Comparison of ENCODE assay signal across 1 cellular context in the genomic region with DNA sequence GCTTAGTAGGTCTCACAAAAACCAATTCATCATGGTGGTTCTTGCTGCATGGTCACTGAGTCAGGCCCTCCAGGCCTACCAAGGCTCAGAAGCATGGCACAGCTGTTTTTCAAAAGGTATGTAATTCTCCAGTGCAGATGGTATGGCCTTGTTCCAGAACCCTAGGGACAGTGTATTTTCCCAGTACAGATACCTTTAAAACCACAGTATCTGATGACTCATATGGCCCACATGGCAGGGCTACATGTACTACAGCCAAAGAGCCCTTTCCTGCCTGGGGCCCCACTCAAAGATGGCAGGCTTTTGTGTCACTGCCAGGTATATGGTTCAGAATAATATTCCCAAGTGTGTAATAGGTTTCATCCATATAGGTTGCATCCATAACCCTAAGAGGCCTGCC.
TF ChIP-seq lines count a peak whose summit lies in the region.

No MANE protein-coding gene starts in this region.

TF ChIP-seq in K562, 482 proteins besides CTCF, POLR2A, EP300 and RAD21 (continued from another document):
- TF ChIP-seq, protein P1, sequence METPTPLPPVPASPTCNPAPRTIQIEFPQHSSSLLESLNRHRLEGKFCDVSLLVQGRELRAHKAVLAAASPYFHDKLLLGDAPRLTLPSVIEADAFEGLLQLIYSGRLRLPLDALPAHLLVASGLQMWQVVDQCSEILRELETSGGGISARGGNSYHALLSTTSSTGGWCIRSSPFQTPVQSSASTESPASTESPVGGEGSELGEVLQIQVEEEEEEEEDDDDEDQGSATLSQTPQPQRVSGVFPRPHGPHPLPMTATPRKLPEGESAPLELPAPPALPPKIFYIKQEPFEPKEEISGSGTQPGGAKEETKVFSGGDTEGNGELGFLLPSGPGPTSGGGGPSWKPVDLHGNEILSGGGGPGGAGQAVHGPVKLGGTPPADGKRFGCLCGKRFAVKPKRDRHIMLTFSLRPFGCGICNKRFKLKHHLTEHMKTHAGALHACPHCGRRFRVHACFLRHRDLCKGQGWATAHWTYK (CRISPR knock-in tag; IDR thresholded peaks at IDR 0.05): 0 out of 2 replicates have a peak, but pooled peaks have one; percentile 13
- no peak for TF ChIP-seq BMI1 (IDR thresholded peaks at IDR 0.05; ENCODE audit: low read length)
- peak; percentile 36; the same call in 1 of the 2 replicates for TF ChIP-seq BACH1 (tag; IDR thresholded peaks at IDR 0.05)
- 0 out of 2 replicates have a peak, but pooled peaks have one; percentile 39 for TF ChIP-seq JUNB (CRISPR knock-in tag; conservative IDR thresholded peaks at IDR 0.05)
- peak; percentile 91 for TF ChIP-seq FOSL1 (tag; conservative IDR thresholded peaks at IDR 0.05)
- TF ChIP-seq, protein P2, sequence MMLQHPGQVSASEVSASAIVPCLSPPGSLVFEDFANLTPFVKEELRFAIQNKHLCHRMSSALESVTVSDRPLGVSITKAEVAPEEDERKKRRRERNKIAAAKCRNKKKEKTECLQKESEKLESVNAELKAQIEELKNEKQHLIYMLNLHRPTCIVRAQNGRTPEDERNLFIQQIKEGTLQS (IDR thresholded peaks at IDR 0.05): peak; percentile 78
- TF ChIP-seq, protein P2 (CRISPR knock-in tag; conservative IDR thresholded peaks at IDR 0.05): no peak
- TF ChIP-seq PCBP2 (IDR thresholded peaks at IDR 0.05; ENCODE audit: low read depth, low read length, poor library complexity, severe bottlenecking): no peak
- TF ChIP-seq, protein P3, sequence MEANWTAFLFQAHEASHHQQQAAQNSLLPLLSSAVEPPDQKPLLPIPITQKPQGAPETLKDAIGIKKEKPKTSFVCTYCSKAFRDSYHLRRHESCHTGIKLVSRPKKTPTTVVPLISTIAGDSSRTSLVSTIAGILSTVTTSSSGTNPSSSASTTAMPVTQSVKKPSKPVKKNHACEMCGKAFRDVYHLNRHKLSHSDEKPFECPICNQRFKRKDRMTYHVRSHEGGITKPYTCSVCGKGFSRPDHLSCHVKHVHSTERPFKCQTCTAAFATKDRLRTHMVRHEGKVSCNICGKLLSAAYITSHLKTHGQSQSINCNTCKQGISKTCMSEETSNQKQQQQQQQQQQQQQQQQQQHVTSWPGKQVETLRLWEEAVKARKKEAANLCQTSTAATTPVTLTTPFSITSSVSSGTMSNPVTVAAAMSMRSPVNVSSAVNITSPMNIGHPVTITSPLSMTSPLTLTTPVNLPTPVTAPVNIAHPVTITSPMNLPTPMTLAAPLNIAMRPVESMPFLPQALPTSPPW (CRISPR knock-in tag; IDR thresholded peaks at IDR 0.05): peak; percentile 26; the same call in 1 of the 2 replicates
- no peak for TF ChIP-seq ETV1 (tag; conservative IDR thresholded peaks at IDR 0.05; ENCODE audit: low read depth)
- TF ChIP-seq HNRNPUL1 (IDR thresholded peaks at IDR 0.05; ENCODE audit: low read length): no peak
- TF ChIP-seq, protein P4, sequence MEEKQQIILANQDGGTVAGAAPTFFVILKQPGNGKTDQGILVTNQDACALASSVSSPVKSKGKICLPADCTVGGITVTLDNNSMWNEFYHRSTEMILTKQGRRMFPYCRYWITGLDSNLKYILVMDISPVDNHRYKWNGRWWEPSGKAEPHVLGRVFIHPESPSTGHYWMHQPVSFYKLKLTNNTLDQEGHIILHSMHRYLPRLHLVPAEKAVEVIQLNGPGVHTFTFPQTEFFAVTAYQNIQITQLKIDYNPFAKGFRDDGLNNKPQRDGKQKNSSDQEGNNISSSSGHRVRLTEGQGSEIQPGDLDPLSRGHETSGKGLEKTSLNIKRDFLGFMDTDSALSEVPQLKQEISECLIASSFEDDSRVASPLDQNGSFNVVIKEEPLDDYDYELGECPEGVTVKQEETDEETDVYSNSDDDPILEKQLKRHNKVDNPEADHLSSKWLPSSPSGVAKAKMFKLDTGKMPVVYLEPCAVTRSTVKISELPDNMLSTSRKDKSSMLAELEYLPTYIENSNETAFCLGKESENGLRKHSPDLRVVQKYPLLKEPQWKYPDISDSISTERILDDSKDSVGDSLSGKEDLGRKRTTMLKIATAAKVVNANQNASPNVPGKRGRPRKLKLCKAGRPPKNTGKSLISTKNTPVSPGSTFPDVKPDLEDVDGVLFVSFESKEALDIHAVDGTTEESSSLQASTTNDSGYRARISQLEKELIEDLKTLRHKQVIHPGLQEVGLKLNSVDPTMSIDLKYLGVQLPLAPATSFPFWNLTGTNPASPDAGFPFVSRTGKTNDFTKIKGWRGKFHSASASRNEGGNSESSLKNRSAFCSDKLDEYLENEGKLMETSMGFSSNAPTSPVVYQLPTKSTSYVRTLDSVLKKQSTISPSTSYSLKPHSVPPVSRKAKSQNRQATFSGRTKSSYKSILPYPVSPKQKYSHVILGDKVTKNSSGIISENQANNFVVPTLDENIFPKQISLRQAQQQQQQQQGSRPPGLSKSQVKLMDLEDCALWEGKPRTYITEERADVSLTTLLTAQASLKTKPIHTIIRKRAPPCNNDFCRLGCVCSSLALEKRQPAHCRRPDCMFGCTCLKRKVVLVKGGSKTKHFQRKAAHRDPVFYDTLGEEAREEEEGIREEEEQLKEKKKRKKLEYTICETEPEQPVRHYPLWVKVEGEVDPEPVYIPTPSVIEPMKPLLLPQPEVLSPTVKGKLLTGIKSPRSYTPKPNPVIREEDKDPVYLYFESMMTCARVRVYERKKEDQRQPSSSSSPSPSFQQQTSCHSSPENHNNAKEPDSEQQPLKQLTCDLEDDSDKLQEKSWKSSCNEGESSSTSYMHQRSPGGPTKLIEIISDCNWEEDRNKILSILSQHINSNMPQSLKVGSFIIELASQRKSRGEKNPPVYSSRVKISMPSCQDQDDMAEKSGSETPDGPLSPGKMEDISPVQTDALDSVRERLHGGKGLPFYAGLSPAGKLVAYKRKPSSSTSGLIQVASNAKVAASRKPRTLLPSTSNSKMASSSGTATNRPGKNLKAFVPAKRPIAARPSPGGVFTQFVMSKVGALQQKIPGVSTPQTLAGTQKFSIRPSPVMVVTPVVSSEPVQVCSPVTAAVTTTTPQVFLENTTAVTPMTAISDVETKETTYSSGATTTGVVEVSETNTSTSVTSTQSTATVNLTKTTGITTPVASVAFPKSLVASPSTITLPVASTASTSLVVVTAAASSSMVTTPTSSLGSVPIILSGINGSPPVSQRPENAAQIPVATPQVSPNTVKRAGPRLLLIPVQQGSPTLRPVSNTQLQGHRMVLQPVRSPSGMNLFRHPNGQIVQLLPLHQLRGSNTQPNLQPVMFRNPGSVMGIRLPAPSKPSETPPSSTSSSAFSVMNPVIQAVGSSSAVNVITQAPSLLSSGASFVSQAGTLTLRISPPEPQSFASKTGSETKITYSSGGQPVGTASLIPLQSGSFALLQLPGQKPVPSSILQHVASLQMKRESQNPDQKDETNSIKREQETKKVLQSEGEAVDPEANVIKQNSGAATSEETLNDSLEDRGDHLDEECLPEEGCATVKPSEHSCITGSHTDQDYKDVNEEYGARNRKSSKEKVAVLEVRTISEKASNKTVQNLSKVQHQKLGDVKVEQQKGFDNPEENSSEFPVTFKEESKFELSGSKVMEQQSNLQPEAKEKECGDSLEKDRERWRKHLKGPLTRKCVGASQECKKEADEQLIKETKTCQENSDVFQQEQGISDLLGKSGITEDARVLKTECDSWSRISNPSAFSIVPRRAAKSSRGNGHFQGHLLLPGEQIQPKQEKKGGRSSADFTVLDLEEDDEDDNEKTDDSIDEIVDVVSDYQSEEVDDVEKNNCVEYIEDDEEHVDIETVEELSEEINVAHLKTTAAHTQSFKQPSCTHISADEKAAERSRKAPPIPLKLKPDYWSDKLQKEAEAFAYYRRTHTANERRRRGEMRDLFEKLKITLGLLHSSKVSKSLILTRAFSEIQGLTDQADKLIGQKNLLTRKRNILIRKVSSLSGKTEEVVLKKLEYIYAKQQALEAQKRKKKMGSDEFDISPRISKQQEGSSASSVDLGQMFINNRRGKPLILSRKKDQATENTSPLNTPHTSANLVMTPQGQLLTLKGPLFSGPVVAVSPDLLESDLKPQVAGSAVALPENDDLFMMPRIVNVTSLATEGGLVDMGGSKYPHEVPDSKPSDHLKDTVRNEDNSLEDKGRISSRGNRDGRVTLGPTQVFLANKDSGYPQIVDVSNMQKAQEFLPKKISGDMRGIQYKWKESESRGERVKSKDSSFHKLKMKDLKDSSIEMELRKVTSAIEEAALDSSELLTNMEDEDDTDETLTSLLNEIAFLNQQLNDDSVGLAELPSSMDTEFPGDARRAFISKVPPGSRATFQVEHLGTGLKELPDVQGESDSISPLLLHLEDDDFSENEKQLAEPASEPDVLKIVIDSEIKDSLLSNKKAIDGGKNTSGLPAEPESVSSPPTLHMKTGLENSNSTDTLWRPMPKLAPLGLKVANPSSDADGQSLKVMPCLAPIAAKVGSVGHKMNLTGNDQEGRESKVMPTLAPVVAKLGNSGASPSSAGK (IDR thresholded peaks at IDR 0.05): peak; percentile 29; the same call in 1 of the 2 replicates
- no peak for TF ChIP-seq LCOR (CRISPR knock-in tag; IDR thresholded peaks at IDR 0.05)
- peak; percentile 86 for TF ChIP-seq JUND (IDR thresholded peaks at IDR 0.05; ENCODE audit: borderline replicate concordance, low read depth, low read length)
- TF ChIP-seq JUND (tag; IDR thresholded peaks at IDR 0.05; ENCODE audit: borderline replicate concordance, low read depth, low read length): peak; percentile 68; the same call in 1 of the 3 replicates
- TF ChIP-seq ARID1B (IDR thresholded peaks at IDR 0.05): 0 out of 2 replicates have a peak, but pooled peaks have one; percentile 6
- no peak for TF ChIP-seq ILK (tag; IDR thresholded peaks at IDR 0.05; ENCODE audit: borderline replicate concordance, low read depth)
- TF ChIP-seq ARHGAP35 (IDR thresholded peaks at IDR 0.05; ENCODE audit: partially characterized antibody): no peak
